Comparison of ENCODE assay signal across 1 cellular context in the genomic region with DNA sequence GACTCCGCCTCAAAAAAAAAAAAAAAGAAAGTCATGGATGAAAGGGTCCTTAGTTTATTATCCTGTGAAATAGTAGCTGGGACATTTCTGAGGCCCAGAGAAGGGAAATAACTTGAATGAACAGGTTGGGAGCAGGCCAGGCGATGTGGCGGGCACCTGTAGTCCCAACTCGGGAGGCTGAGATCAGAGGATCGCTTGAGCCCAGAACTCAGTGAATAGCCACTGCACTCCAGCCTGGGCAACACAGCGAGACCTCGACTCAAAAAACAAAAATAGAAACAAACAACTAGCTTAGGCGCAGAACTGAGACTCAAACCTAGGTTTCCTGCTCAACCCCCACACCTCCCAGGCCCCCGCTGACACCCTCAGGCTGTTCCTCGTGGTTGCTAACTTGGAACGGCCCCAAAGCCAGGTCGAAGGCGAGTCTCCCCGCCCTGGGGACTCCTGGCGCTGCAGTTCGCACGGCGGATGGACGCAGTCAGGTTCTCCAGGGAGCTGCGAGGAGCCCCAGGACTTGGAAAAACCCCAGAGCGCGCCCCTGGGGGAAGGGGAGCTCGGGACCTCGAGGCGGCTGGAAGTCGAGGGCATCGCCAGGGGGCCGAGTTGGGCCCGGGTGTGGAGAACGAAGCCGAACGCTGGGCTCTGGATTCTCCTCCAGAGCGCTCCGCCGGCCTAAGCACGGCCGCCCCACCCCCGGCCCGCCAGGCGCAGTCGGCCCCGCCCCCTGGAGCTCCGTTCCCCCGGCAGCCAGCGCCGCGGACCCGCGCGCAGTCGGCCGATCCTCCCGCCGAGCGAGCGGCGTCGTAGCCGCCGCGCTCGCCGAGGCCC.
TF ChIP-seq lines count a peak whose summit lies in the region.

A gene with protein sequence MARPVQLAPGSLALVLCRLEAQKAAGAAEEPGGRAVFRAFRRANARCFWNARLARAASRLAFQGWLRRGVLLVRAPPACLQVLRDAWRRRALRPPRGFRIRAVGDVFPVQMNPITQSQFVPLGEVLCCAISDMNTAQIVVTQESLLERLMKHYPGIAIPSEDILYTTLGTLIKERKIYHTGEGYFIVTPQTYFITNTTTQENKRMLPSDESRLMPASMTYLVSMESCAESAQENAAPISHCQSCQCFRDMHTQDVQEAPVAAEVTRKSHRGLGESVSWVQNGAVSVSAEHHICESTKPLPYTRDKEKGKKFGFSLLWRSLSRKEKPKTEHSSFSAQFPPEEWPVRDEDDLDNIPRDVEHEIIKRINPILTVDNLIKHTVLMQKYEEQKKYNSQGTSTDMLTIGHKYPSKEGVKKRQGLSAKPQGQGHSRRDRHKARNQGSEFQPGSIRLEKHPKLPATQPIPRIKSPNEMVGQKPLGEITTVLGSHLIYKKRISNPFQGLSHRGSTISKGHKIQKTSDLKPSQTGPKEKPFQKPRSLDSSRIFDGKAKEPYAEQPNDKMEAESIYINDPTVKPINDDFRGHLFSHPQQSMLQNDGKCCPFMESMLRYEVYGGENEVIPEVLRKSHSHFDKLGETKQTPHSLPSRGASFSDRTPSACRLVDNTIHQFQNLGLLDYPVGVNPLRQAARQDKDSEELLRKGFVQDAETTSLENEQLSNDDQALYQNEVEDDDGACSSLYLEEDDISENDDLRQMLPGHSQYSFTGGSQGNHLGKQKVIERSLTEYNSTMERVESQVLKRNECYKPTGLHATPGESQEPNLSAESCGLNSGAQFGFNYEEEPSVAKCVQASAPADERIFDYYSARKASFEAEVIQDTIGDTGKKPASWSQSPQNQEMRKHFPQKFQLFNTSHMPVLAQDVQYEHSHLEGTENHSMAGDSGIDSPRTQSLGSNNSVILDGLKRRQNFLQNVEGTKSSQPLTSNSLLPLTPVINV (plus strand): TSS at position 768 of the 828 bp plus-strand sequence. CDS start 93 bp downstream, outside the sequence.

TF ChIP-seq in H1, 55 proteins besides CTCF, POLR2A, EP300 and RAD21 (continued from another document):
- TF ChIP-seq TAF1 (IDR thresholded peaks at IDR 0.05; ENCODE audit: low read depth, low read length) = 0 out of 2 replicates have a peak, but pooled peaks have one; percentile 31
- no peak for TF ChIP-seq EZH2 (IDR thresholded peaks at IDR 0.05; ENCODE audit: low read depth, low read length, severe bottlenecking)
- TF ChIP-seq CHD2 (IDR thresholded peaks at IDR 0.05; ENCODE audit: low read length) = 0 out of 2 replicates have a peak, but pooled peaks have one; percentile 25
- TF ChIP-seq TBP (IDR thresholded peaks at IDR 0.05; ENCODE audit: low read depth, low read length) = 0 out of 2 replicates have a peak, but pooled peaks have one; percentile 19
- no peak for TF ChIP-seq RBBP5 (IDR thresholded peaks at IDR 0.05; ENCODE audit: borderline replicate concordance, low read depth, low read length)
- TF ChIP-seq SP1 (IDR thresholded peaks at IDR 0.05; ENCODE audit: low read depth, low read length) = no peak
- TF ChIP-seq NRF1 (IDR thresholded peaks at IDR 0.05; ENCODE audit: low read depth, low read length) = no peak
- no peak for TF ChIP-seq SRF (IDR thresholded peaks at IDR 0.05; ENCODE audit: low read depth, low read length)
- TF ChIP-seq, protein P1, sequence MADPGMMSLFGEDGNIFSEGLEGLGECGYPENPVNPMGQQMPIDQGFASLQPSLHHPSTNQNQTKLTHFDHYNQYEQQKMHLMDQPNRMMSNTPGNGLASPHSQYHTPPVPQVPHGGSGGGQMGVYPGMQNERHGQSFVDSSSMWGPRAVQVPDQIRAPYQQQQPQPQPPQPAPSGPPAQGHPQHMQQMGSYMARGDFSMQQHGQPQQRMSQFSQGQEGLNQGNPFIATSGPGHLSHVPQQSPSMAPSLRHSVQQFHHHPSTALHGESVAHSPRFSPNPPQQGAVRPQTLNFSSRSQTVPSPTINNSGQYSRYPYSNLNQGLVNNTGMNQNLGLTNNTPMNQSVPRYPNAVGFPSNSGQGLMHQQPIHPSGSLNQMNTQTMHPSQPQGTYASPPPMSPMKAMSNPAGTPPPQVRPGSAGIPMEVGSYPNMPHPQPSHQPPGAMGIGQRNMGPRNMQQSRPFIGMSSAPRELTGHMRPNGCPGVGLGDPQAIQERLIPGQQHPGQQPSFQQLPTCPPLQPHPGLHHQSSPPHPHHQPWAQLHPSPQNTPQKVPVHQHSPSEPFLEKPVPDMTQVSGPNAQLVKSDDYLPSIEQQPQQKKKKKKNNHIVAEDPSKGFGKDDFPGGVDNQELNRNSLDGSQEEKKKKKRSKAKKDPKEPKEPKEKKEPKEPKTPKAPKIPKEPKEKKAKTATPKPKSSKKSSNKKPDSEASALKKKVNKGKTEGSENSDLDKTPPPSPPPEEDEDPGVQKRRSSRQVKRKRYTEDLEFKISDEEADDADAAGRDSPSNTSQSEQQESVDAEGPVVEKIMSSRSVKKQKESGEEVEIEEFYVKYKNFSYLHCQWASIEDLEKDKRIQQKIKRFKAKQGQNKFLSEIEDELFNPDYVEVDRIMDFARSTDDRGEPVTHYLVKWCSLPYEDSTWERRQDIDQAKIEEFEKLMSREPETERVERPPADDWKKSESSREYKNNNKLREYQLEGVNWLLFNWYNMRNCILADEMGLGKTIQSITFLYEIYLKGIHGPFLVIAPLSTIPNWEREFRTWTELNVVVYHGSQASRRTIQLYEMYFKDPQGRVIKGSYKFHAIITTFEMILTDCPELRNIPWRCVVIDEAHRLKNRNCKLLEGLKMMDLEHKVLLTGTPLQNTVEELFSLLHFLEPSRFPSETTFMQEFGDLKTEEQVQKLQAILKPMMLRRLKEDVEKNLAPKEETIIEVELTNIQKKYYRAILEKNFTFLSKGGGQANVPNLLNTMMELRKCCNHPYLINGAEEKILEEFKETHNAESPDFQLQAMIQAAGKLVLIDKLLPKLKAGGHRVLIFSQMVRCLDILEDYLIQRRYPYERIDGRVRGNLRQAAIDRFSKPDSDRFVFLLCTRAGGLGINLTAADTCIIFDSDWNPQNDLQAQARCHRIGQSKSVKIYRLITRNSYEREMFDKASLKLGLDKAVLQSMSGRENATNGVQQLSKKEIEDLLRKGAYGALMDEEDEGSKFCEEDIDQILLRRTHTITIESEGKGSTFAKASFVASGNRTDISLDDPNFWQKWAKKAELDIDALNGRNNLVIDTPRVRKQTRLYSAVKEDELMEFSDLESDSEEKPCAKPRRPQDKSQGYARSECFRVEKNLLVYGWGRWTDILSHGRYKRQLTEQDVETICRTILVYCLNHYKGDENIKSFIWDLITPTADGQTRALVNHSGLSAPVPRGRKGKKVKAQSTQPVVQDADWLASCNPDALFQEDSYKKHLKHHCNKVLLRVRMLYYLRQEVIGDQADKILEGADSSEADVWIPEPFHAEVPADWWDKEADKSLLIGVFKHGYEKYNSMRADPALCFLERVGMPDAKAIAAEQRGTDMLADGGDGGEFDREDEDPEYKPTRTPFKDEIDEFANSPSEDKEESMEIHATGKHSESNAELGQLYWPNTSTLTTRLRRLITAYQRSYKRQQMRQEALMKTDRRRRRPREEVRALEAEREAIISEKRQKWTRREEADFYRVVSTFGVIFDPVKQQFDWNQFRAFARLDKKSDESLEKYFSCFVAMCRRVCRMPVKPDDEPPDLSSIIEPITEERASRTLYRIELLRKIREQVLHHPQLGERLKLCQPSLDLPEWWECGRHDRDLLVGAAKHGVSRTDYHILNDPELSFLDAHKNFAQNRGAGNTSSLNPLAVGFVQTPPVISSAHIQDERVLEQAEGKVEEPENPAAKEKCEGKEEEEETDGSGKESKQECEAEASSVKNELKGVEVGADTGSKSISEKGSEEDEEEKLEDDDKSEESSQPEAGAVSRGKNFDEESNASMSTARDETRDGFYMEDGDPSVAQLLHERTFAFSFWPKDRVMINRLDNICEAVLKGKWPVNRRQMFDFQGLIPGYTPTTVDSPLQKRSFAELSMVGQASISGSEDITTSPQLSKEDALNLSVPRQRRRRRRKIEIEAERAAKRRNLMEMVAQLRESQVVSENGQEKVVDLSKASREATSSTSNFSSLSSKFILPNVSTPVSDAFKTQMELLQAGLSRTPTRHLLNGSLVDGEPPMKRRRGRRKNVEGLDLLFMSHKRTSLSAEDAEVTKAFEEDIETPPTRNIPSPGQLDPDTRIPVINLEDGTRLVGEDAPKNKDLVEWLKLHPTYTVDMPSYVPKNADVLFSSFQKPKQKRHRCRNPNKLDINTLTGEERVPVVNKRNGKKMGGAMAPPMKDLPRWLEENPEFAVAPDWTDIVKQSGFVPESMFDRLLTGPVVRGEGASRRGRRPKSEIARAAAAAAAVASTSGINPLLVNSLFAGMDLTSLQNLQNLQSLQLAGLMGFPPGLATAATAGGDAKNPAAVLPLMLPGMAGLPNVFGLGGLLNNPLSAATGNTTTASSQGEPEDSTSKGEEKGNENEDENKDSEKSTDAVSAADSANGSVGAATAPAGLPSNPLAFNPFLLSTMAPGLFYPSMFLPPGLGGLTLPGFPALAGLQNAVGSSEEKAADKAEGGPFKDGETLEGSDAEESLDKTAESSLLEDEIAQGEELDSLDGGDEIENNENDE (IDR thresholded peaks at IDR 0.05; ENCODE audit: insufficient replicate concordance, low read length) = no peak
- no peak for TF ChIP-seq TEAD4 (IDR thresholded peaks at IDR 0.05; ENCODE audit: low read depth, low read length)
- TF ChIP-seq, protein P2, sequence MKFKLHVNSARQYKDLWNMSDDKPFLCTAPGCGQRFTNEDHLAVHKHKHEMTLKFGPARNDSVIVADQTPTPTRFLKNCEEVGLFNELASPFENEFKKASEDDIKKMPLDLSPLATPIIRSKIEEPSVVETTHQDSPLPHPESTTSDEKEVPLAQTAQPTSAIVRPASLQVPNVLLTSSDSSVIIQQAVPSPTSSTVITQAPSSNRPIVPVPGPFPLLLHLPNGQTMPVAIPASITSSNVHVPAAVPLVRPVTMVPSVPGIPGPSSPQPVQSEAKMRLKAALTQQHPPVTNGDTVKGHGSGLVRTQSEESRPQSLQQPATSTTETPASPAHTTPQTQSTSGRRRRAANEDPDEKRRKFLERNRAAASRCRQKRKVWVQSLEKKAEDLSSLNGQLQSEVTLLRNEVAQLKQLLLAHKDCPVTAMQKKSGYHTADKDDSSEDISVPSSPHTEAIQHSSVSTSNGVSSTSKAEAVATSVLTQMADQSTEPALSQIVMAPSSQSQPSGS (IDR thresholded peaks at IDR 0.05; ENCODE audit: low read length) = no peak
- no peak for TF ChIP-seq GTF2F1 (IDR thresholded peaks at IDR 0.05; ENCODE audit: borderline replicate concordance, low read depth, low read length)
- TF ChIP-seq, protein P3, sequence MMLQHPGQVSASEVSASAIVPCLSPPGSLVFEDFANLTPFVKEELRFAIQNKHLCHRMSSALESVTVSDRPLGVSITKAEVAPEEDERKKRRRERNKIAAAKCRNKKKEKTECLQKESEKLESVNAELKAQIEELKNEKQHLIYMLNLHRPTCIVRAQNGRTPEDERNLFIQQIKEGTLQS (IDR thresholded peaks at IDR 0.05; ENCODE audit: insufficient read depth, low read depth, low read length) = no peak
- no peak for TF ChIP-seq SIN3A (conservative IDR thresholded peaks at IDR 0.05 in 1 of 2, IDR thresholded peaks at IDR 0.05 in 1 of 2; ENCODE audit: low read depth in 1 of 2, low read length in 2 of 2)
- TF ChIP-seq, protein P4, sequence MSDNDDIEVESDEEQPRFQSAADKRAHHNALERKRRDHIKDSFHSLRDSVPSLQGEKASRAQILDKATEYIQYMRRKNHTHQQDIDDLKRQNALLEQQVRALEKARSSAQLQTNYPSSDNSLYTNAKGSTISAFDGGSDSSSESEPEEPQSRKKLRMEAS (IDR thresholded peaks at IDR 0.05) = peak; percentile 80
- TF ChIP-seq KDM4A (IDR thresholded peaks at IDR 0.05; ENCODE audit: low read depth, low read length, severe bottlenecking) = peak; percentile 60
- TF ChIP-seq SIX5 (IDR thresholded peaks at IDR 0.05; ENCODE audit: low read depth, low read length) = no peak
- TF ChIP-seq TCF12 (IDR thresholded peaks at IDR 0.05; ENCODE audit: low read depth, low read length) = no peak
- TF ChIP-seq POU5F1 (IDR thresholded peaks at IDR 0.05; ENCODE audit: low read depth, low read length) = no peak
- no peak for TF ChIP-seq SP2 (IDR thresholded peaks at IDR 0.05; ENCODE audit: low read length)
- no peak for TF ChIP-seq POLR2AphosphoS5 (IDR thresholded peaks at IDR 0.05; ENCODE audit: low read depth, low read length)
- TF ChIP-seq CBX8 (IDR thresholded peaks at IDR 0.05; ENCODE audit: borderline replicate concordance, low read depth, low read length) = no peak
- no peak for TF ChIP-seq YY1 (IDR thresholded peaks at IDR 0.05; ENCODE audit: low read depth, low read length)
- TF ChIP-seq KDM1A (IDR thresholded peaks at IDR 0.05; ENCODE audit: borderline replicate concordance, low read length) = no peak
- no peak for TF ChIP-seq RXRA (IDR thresholded peaks at IDR 0.05; ENCODE audit: insufficient read depth, low read depth, low read length)
- TF ChIP-seq ZNF274 (IDR thresholded peaks at IDR 0.05; ENCODE audit: borderline replicate concordance, extremely low read depth, low read length) = no peak
- no peak for TF ChIP-seq JUN (IDR thresholded peaks at IDR 0.05; ENCODE audit: low read depth, low read length)
- TF ChIP-seq NANOG (IDR thresholded peaks at IDR 0.05; ENCODE audit: insufficient read depth, low read depth, low read length, poor library complexity, severe bottlenecking) = no peak
- TF ChIP-seq JUND (IDR thresholded peaks at IDR 0.05; ENCODE audit: low read length) = no peak
- no peak for TF ChIP-seq BRCA1 (IDR thresholded peaks at IDR 0.05; ENCODE audit: low read depth, low read length)
- no peak for TF ChIP-seq HDAC2 (IDR thresholded peaks at IDR 0.05; ENCODE audit: borderline replicate concordance in 1 of 2, low read depth in 2 of 2, low read length in 2 of 2)
- TF ChIP-seq BACH1 (IDR thresholded peaks at IDR 0.05; ENCODE audit: low read length) = no peak
- TF ChIP-seq ASH2L (IDR thresholded peaks at IDR 0.05; ENCODE audit: low read length) = peak; percentile 67
